Comparison of ENCODE assay signal across 1 cellular context in genomic region chr11:86803136-86803535, GRCh38.
TF ChIP-seq lines count a peak whose summit lies in the region.

No MANE protein-coding gene starts in this region.

TF ChIP-seq in HepG2, 621 proteins besides CTCF, POLR2A, EP300 and RAD21:
- TF ChIP-seq PCBP2 (optimal IDR thresholded peaks at IDR 0.05; ENCODE audit: low read depth, low read length, poor library complexity, severe bottlenecking) (no peak), ZNF367 (CRISPR knock-in tag; IDR thresholded peaks at IDR 0.05; ENCODE audit: borderline replicate concordance) (no peak), DMAP1 (CRISPR knock-in tag; IDR thresholded peaks at IDR 0.05) (no peak), TRIM22 (IDR thresholded peaks at IDR 0.05) (no peak), HNF1A (IDR thresholded peaks at IDR 0.05; ENCODE audit: low read depth) (no peak), HNF1A (CRISPR knock-in tag; IDR thresholded peaks at IDR 0.05; ENCODE audit: borderline replicate concordance) (no peak), HOXA5 (CRISPR knock-in tag; IDR thresholded peaks at IDR 0.05) (no peak), RAD51 (IDR thresholded peaks at IDR 0.05; ENCODE audit: borderline replicate concordance) (no peak), ZFP90 (CRISPR knock-in tag; IDR thresholded peaks at IDR 0.05; ENCODE audit: borderline replicate concordance) (no peak), ZBTB42 (CRISPR knock-in tag; IDR thresholded peaks at IDR 0.05) (no peak), RFXANK (CRISPR knock-in tag; IDR thresholded peaks at IDR 0.05) (no peak), NFAT5 (CRISPR knock-in tag; IDR thresholded peaks at IDR 0.05) (no peak), CREB1 (IDR thresholded peaks at IDR 0.05) (no peak), CREB1 (CRISPR knock-in tag; IDR thresholded peaks at IDR 0.05) (no peak), DNMT1 (CRISPR knock-in tag; IDR thresholded peaks at IDR 0.05) (no peak), ZFP37 (CRISPR knock-in tag; IDR thresholded peaks at IDR 0.05; ENCODE audit: borderline replicate concordance) (no peak), HBP1 (CRISPR knock-in tag; IDR thresholded peaks at IDR 0.05; ENCODE audit: low read depth) (no peak), SP140L (CRISPR knock-in tag; IDR thresholded peaks at IDR 0.05; ENCODE audit: borderline replicate concordance) (no peak), ZBTB34 (CRISPR knock-in tag; IDR thresholded peaks at IDR 0.05) (no peak), ZBTB25 (CRISPR knock-in tag; IDR thresholded peaks at IDR 0.05) (no peak)
- TF ChIP-seq, protein P1, sequence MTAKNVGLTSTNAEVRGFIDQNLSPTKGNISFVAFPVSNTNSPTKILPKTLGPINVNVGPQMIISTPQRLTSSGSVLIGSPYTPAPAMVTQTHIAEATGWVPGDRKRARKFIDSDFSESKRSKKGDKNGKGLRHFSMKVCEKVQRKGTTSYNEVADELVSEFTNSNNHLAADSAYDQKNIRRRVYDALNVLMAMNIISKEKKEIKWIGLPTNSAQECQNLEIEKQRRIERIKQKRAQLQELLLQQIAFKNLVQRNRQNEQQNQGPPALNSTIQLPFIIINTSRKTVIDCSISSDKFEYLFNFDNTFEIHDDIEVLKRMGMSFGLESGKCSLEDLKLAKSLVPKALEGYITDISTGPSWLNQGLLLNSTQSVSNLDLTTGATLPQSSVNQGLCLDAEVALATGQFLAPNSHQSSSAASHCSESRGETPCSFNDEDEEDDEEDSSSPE (CRISPR knock-in tag; IDR thresholded peaks at IDR 0.05) = no peak
- TF ChIP-seq, protein P2, sequence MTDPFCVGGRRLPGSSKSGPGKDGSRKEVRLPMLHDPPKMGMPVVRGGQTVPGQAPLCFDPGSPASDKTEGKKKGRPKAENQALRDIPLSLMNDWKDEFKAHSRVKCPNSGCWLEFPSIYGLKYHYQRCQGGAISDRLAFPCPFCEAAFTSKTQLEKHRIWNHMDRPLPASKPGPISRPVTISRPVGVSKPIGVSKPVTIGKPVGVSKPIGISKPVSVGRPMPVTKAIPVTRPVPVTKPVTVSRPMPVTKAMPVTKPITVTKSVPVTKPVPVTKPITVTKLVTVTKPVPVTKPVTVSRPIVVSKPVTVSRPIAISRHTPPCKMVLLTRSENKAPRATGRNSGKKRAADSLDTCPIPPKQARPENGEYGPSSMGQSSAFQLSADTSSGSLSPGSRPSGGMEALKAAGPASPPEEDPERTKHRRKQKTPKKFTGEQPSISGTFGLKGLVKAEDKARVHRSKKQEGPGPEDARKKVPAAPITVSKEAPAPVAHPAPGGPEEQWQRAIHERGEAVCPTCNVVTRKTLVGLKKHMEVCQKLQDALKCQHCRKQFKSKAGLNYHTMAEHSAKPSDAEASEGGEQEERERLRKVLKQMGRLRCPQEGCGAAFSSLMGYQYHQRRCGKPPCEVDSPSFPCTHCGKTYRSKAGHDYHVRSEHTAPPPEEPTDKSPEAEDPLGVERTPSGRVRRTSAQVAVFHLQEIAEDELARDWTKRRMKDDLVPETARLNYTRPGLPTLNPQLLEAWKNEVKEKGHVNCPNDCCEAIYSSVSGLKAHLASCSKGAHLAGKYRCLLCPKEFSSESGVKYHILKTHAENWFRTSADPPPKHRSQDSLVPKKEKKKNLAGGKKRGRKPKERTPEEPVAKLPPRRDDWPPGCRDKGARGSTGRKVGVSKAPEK (CRISPR knock-in tag; IDR thresholded peaks at IDR 0.05; ENCODE audit: borderline replicate concordance) = no peak
TF ChIP-seq in HepG2: peak in this region for 0.
